Comparison of ENCODE assay signal across 1 cellular context in the genomic region with DNA sequence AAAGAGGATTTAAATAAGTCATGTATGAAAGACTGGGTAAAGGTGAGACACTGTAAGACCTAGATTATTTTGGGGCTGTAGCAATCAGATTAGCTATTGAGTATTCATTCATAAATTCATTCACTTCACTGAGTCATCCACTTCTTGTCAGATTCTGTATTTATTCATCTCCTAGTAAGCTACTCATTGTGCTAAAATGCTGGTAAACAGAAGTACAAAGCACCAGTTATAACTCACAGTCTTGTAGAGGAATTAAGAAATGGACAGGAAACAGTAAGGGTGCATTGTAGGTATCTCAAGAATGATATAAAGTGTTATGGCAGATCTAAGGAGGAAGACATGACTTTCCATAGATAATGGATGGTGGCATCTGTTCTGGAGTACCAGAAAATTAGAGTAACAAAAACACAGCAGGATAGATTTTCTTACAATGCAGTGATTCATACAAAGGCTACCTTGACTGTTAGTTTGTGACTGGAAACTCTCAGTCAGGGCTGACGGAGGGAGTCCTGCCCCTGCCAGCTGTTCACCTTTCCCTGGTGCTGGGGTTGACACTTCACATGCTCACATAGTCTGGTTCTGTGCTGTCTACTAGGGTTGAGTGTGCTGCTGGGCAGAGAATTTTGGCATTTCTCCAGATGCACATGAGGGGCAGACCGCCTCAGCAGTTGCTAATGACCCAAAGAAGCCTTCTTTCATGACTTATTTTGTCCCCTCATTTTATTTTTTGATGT.
TF ChIP-seq lines count a peak whose summit lies in the region.

No MANE protein-coding gene starts in this region.

TF ChIP-seq in GM23338, 12 proteins besides CTCF, POLR2A, EP300 and RAD21 (continued from another document):
- TF ChIP-seq, protein P1, sequence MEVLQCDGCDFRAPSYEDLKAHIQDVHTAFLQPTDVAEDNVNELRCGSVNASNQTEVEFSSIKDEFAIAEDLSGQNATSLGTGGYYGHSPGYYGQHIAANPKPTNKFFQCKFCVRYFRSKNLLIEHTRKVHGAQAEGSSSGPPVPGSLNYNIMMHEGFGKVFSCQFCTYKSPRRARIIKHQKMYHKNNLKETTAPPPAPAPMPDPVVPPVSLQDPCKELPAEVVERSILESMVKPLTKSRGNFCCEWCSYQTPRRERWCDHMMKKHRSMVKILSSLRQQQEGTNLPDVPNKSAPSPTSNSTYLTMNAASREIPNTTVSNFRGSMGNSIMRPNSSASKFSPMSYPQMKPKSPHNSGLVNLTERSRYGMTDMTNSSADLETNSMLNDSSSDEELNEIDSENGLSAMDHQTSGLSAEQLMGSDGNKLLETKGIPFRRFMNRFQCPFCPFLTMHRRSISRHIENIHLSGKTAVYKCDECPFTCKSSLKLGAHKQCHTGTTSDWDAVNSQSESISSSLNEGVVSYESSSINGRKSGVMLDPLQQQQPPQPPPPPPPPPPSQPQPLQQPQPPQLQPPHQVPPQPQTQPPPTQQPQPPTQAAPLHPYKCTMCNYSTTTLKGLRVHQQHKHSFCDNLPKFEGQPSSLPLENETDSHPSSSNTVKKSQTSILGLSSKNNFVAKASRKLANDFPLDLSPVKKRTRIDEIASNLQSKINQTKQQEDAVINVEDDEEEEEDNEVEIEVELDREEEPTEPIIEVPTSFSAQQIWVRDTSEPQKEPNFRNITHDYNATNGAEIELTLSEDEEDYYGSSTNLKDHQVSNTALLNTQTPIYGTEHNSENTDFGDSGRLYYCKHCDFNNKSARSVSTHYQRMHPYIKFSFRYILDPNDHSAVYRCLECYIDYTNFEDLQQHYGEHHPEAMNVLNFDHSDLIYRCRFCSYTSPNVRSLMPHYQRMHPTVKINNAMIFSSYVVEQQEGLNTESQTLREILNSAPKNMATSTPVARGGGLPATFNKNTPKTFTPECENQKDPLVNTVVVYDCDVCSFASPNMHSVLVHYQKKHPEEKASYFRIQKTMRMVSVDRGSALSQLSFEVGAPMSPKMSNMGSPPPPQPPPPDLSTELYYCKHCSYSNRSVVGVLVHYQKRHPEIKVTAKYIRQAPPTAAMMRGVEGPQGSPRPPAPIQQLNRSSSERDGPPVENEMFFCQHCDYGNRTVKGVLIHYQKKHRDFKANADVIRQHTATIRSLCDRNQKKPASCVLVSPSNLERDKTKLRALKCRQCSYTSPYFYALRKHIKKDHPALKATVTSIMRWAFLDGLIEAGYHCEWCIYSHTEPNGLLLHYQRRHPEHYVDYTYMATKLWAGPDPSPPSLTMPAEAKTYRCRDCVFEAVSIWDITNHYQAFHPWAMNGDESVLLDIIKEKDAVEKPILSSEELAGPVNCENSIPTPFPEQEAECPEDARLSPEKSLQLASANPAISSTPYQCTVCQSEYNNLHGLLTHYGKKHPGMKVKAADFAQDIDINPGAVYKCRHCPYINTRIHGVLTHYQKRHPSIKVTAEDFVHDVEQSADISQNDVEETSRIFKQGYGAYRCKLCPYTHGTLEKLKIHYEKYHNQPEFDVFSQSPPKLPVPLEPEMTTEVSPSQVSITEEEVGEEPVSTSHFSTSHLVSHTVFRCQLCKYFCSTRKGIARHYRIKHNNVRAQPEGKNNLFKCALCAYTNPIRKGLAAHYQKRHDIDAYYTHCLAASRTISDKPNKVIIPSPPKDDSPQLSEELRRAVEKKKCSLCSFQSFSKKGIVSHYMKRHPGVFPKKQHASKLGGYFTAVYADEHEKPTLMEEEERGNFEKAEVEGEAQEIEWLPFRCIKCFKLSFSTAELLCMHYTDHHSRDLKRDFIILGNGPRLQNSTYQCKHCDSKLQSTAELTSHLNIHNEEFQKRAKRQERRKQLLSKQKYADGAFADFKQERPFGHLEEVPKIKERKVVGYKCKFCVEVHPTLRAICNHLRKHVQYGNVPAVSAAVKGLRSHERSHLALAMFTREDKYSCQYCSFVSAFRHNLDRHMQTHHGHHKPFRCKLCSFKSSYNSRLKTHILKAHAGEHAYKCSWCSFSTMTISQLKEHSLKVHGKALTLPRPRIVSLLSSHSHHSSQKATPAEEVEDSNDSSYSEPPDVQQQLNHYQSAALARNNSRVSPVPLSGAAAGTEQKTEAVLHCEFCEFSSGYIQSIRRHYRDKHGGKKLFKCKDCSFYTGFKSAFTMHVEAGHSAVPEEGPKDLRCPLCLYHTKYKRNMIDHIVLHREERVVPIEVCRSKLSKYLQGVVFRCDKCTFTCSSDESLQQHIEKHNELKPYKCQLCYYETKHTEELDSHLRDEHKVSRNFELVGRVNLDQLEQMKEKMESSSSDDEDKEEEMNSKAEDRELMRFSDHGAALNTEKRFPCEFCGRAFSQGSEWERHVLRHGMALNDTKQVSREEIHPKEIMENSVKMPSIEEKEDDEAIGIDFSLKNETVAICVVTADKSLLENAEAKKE (CRISPR knock-in tag; IDR thresholded peaks at IDR 0.05): no peak
- TF ChIP-seq JUNB (IDR thresholded peaks at IDR 0.05; ENCODE audit: unreplicated experiment) (no peak), EZH2 (IDR thresholded peaks at IDR 0.05; ENCODE audit: low read depth, unreplicated experiment) (no peak), ZNF331 (CRISPR knock-in tag; IDR thresholded peaks at IDR 0.05; ENCODE audit: low read depth) (no peak), NANOG (IDR thresholded peaks at IDR 0.05; ENCODE audit: borderline replicate concordance) (no peak), EZH2phosphoT487 (IDR thresholded peaks at IDR 0.05; ENCODE audit: unreplicated experiment) (no peak), CREB1 (CRISPR knock-in tag; IDR thresholded peaks at IDR 0.05; ENCODE audit: low read depth) (no peak), POLR2AphosphoS5 (IDR thresholded peaks at IDR 0.05; ENCODE audit: low read depth) (no peak), STAT1 (IDR thresholded peaks at IDR 0.05; ENCODE audit: unreplicated experiment) (no peak)
- TF ChIP-seq, protein P2, sequence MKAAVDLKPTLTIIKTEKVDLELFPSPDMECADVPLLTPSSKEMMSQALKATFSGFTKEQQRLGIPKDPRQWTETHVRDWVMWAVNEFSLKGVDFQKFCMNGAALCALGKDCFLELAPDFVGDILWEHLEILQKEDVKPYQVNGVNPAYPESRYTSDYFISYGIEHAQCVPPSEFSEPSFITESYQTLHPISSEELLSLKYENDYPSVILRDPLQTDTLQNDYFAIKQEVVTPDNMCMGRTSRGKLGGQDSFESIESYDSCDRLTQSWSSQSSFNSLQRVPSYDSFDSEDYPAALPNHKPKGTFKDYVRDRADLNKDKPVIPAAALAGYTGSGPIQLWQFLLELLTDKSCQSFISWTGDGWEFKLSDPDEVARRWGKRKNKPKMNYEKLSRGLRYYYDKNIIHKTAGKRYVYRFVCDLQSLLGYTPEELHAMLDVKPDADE (IDR thresholded peaks at IDR 0.05): no peak
- TF ChIP-seq, protein P3, sequence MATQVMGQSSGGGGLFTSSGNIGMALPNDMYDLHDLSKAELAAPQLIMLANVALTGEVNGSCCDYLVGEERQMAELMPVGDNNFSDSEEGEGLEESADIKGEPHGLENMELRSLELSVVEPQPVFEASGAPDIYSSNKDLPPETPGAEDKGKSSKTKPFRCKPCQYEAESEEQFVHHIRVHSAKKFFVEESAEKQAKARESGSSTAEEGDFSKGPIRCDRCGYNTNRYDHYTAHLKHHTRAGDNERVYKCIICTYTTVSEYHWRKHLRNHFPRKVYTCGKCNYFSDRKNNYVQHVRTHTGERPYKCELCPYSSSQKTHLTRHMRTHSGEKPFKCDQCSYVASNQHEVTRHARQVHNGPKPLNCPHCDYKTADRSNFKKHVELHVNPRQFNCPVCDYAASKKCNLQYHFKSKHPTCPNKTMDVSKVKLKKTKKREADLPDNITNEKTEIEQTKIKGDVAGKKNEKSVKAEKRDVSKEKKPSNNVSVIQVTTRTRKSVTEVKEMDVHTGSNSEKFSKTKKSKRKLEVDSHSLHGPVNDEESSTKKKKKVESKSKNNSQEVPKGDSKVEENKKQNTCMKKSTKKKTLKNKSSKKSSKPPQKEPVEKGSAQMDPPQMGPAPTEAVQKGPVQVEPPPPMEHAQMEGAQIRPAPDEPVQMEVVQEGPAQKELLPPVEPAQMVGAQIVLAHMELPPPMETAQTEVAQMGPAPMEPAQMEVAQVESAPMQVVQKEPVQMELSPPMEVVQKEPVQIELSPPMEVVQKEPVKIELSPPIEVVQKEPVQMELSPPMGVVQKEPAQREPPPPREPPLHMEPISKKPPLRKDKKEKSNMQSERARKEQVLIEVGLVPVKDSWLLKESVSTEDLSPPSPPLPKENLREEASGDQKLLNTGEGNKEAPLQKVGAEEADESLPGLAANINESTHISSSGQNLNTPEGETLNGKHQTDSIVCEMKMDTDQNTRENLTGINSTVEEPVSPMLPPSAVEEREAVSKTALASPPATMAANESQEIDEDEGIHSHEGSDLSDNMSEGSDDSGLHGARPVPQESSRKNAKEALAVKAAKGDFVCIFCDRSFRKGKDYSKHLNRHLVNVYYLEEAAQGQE (IDR thresholded peaks at IDR 0.05; ENCODE audit: unreplicated experiment): no peak
